ENCODE assay signal across 15 cellular contexts in the genomic region with DNA sequence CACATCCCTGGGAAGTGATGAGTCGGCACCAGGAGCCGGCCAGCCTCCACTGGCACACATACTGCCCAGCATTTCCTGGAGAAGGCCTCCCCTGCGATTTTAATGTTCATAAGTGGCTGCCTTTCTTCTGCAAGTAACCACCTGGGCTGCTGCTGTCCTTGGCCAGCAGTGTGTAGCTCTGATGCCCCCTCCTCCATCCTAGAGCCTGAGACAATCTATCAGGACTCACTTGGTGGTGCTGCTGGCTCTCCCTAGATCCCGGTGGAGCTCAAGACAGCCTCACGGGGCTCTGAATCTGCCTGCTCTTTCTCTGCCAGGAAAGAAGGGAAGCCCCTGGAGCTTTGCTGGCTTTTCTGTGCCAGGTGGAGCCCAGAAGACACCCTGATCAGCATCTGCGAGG.
DNase-seq lines count a peak whose midpoint lies in the region; ATAC-seq and TF ChIP-seq lines count a peak whose summit lies in the region.
"Had no signal": no experiment of that assay in that cellular context is flagged by ENCODE, and none has a peak within 500 bp of the region (broad histone marks: within the 10 kb centered on the region; RNA-seq: fewer than 3 reads in every experiment).

No MANE protein-coding gene starts in this region.

- ATAC-seq in WTC11 (peak; percentile 66), GM18907 (IDR thresholded peaks at IDR 0.05; ENCODE audit: unreplicated experiment) (no peak), left lung (no peak)
- ATAC-seq: K562 had no signal

- H2AFZ ChIP-seq in neural progenitor cell (replicated peaks) = peak overlapping the region; percentile 46

- H3K27ac ChIP-seq in neural progenitor cell = no peak overlapping the region
- H3K27ac ChIP-seq in left lung = no peak overlapping the region
- H3K27ac ChIP-seq: BLaER1, SJSA1 had no signal

- H3K9me3 Mint-ChIP-seq in WTC11 = peaks cover 19% of the 10 kb centered on the region
- H3K9me3 Mint-ChIP-seq in neural progenitor cell = no peaks in the 10 kb centered on the region

- no peaks in the 10 kb centered on the region for H3K79me2 ChIP-seq in neural progenitor cell (ENCODE audit: low read depth)

- no peaks in the 10 kb centered on the region; the same call in 1 of the 2 replicates for H3K27me3 Mint-ChIP-seq in WTC11 (ENCODE audit: low read depth)
- peaks cover 4% of the 10 kb centered on the region for H3K27me3 Mint-ChIP-seq in neural progenitor cell (ENCODE audit: insufficient read depth, low read depth)

- peak; percentile 53 for DNase-seq in NCI-H2107 treated with DMSO at 0.1 percent for 48 hours (lab: John Stamatoyannopoulos, UW; ENCODE audit: unreplicated experiment)
- DNase-seq in NCI-H2107 (lab: John Stamatoyannopoulos, UW) = no peak
- peak; percentile 0 for DNase-seq in DMS79 treated with DMSO at 0.1 percent for 48 hours (lab: John Stamatoyannopoulos, UW)
- DNase-seq in WTC11 (ENCODE audit: low spot score) = no peak
- peak; percentile 12 for DNase-seq in neural progenitor cell (ENCODE audit: low spot score)
- no peak for DNase-seq in left lung
- no peak for DNase-seq in COLO668 (lab: John Stamatoyannopoulos, UW; ENCODE audit: unreplicated experiment)
- DNase-seq: DMS 273 treated with DMSO at 0.1 percent for 48 hours, HCEC 1CT, NCI-H1436 treated with DMSO at 0.1 percent for 48 hours, NCI-H82 had no signal

- H3K36me3 ChIP-seq in neural progenitor cell = no peaks in the 10 kb centered on the region
- H3K36me3 ChIP-seq in left lung = no peaks in the 10 kb centered on the region
- H3K36me3 ChIP-seq: SJSA1 had no signal

- intact Hi-C loops in left lung (cut with DNase I) = no loop called here

- H3K4me3 Mint-ChIP-seq in WTC11 (no peak overlapping the region), neural progenitor cell (no peak overlapping the region)

- no peaks in the 10 kb centered on the region for H3K9me3 ChIP-seq in neural progenitor cell (ENCODE audit: low read depth)
- peaks cover 0 to 8% of the 10 kb centered on the region in 2 donors for H3K9me3 ChIP-seq in left lung
- H3K9me3 ChIP-seq: SJSA1 had no signal

- peaks cover 10% of the 10 kb centered on the region for H3K4me1 ChIP-seq in neural progenitor cell
- no peaks in the 10 kb centered on the region for H3K4me1 ChIP-seq in left lung
- H3K4me1 ChIP-seq: SJSA1 had no signal

- H3K36me3 Mint-ChIP-seq in WTC11 = peaks cover 3% of the 10 kb centered on the region; the same call in 1 of the 2 replicates
- no peaks in the 10 kb centered on the region for H3K36me3 Mint-ChIP-seq in neural progenitor cell

- no peak overlapping the region for H3K9ac ChIP-seq in neural progenitor cell
- H3K9ac ChIP-seq: BLaER1 had no signal

- no peak overlapping the region for H3K4me2 ChIP-seq in neural progenitor cell
- H3K4me2 ChIP-seq: BLaER1 had no signal

- H3F3A ChIP-seq in neural progenitor cell (ENCODE audit: low read depth) = no peaks in the 10 kb centered on the region

- H3K27ac Mint-ChIP-seq in WTC11 (no peak overlapping the region), neural progenitor cell (no peak overlapping the region)

- H3K4me1 Mint-ChIP-seq in WTC11 = peaks cover 36% of the 10 kb centered on the region
- H3K4me1 Mint-ChIP-seq in neural progenitor cell = peaks cover 12% of the 10 kb centered on the region

- POLR2A ChIA-PET in WTC11 (lab: Charles Lee) = interaction anchor here (1.3 kb wide), 1 partner anchor 9 kb away, joined by 6 read pairs; no protein-coding TSS in a partner anchor

- H4K20me1 ChIP-seq in neural progenitor cell (ENCODE audit: low read depth) = no peaks in the 10 kb centered on the region

- CTCF ChIA-PET in WTC11 (lab: Charles Lee) = interaction anchor here (0.7 to 2.9 kb wide), 6 partner anchors 9 to 141 kb away, joined by 3 to 17 read pairs (median 8); partner anchors contain the start of gene ZDHHC20

- TF ChIP-seq CTCF in WTC11 (IDR thresholded peaks at IDR 0.05) (no peak), neural progenitor cell (IDR thresholded peaks at IDR 0.05) (no peak), left lung (IDR thresholded peaks at IDR 0.05) (no peak)

- H3K27me3 ChIP-seq in neural progenitor cell = no peaks in the 10 kb centered on the region
- no peaks in the 10 kb centered on the region for H3K27me3 ChIP-seq in left lung
- H3K27me3 ChIP-seq: BLaER1, SJSA1 had no signal

- no peak overlapping the region for H3K4me3 ChIP-seq in neural progenitor cell
- no peak overlapping the region for H3K4me3 ChIP-seq in left lung
- H3K4me3 ChIP-seq: BLaER1, K562, SJSA1 had no signal

TF ChIP-seq in WTC11, 78 proteins besides CTCF, POLR2A, EP300 and RAD21:
- TF ChIP-seq TEAD4 (CRISPR knock-in tag; IDR thresholded peaks at IDR 0.05) (no peak), TCF7 (CRISPR knock-in tag; IDR thresholded peaks at IDR 0.05; ENCODE audit: low read depth) (no peak), NR3C1 (CRISPR knock-in tag; conservative IDR thresholded peaks at IDR 0.05; ENCODE audit: low read depth) (no peak)
TF ChIP-seq in WTC11: peak in this region for 0.

Comparison
In these comparisons a context has a peak if more than half of its experiments do, and no peak if none do; other contexts are left out.
1. DNase-seq: peak in NCI-H2107 treated with DMSO at 0.1 percent for 48 hours (single experiment), DMS79 treated with DMSO at 0.1 percent for 48 hours (single experiment) and neural progenitor cell (single experiment); none in NCI-H2107 (single experiment), WTC11 (single experiment), left lung (0 of 2) and COLO668 (single experiment).